Comparison of ENCODE assay signal across 19 cellular contexts in genomic region chr5:112762113-112762810, GRCh38. TPM values are rescaled to one million over a fixed set of nuclear protein-coding genes. Genes with fewer than 3 reads are reported as not detected.
DNase-seq lines count a peak whose midpoint lies in the region; ATAC-seq and TF ChIP-seq lines count a peak whose summit lies in the region.
"Had no signal": no experiment of that assay in that cellular context is flagged by ENCODE, and none has a peak within 500 bp of the region (broad histone marks: within the 10 kb centered on the region; RNA-seq: fewer than 3 reads in every experiment).

No MANE protein-coding gene starts in this region.

- H3K9me3 Mint-ChIP-seq in endodermal cell: no peaks in the 10 kb centered on the region
- H3K9me3 Mint-ChIP-seq: CD4-positive, alpha-beta memory T cell; naive thymus-derived CD8-positive, alpha-beta T cell had no signal

- H3K4me2 ChIP-seq in PC-3 (ENCODE audit: low read length): 0 out of 2 replicates have a peak overlapping the region, but pooled peaks have one; percentile 39
- no peak overlapping the region for H3K4me2 ChIP-seq in osteoblast (ENCODE audit: insufficient read depth, low read length)

- H3K36me3 ChIP-seq in PC-3 (ENCODE audit: low read depth, low read length) (no peaks in the 10 kb centered on the region), endodermal cell (ENCODE audit: control insufficient read depth, insufficient read depth, low read length) (peaks cover 85% of the 10 kb centered on the region), osteoblast (ENCODE audit: insufficient read depth, low read length) (peaks cover 3% of the 10 kb centered on the region), adrenal gland (replicated peaks in 1 of 2) (peaks cover 0 to 12% of the 10 kb centered on the region in 2 donors)

- BruUV-seq in PC-3 (replicated peaks; lab: Mats Ljungman, UMichigan): no TSS peak

- 80 to 90% methylated on average over 1 of the region's 1 CpG for WGBS in endodermal cell (ENCODE audit: insufficient coverage in 1 of 2, insufficient read length in 1 of 2), 2 experiments
- WGBS in adrenal gland, 4 donors: 22 to 35% (median 28%) methylated on average over 1 of the region's 1 CpG

- intact Hi-C loops in PC-3 (cut with micrococcal nuclease): loop anchor here (1.0 kb wide), 1 partner anchor 86 kb away; no protein-coding TSS in a partner anchor
- intact Hi-C loops in adrenal gland (cut with DNase I): no loop called here

- H3K27ac ChIP-seq in PC-3 (ENCODE audit: low read length) (no peak overlapping the region), endodermal cell (ENCODE audit: low read depth, low read length) (no peak overlapping the region), osteoblast (ENCODE audit: low read depth, low read length) (no peak overlapping the region), adrenal gland (no peak overlapping the region)
- H3K27ac ChIP-seq: psoas muscle had no signal

- H3K79me2 ChIP-seq in PC-3 (ENCODE audit: low read length) (no peaks in the 10 kb centered on the region), osteoblast (ENCODE audit: insufficient read depth, low read length) (peaks cover 5% of the 10 kb centered on the region)

- no peaks in the 10 kb centered on the region for H3K27me3 Mint-ChIP-seq in endodermal cell (ENCODE audit: insufficient read depth)
- H3K27me3 Mint-ChIP-seq: CD4-positive, alpha-beta memory T cell; naive thymus-derived CD8-positive, alpha-beta T cell had no signal

- H3K9ac ChIP-seq in PC-3 (ENCODE audit: low read length) (no peak overlapping the region), endodermal cell (ENCODE audit: extremely low read depth, low read length, poor library complexity, severe bottlenecking) (no peak overlapping the region)

- CTCF ChIA-PET in PC-3 (lab: Charles Lee): no interaction called here

- ATAC-seq in PC-3: peak; percentile 91
- no peak for ATAC-seq in HG02938 (IDR thresholded peaks at IDR 0.05; ENCODE audit: unreplicated experiment)
- ATAC-seq: naive thymus-derived CD8-positive, alpha-beta T cell; psoas muscle had no signal

- TF ChIP-seq CTCF in PC-3 (conservative IDR thresholded peaks at IDR 0.05; ENCODE audit: low read depth, low read length) (no peak), endodermal cell (conservative IDR thresholded peaks at IDR 0.05) (no peak), osteoblast (IDR thresholded peaks at IDR 0.05; ENCODE audit: extremely low read depth, low read depth, low read length) (no peak), adrenal gland (IDR thresholded peaks at IDR 0.05) (no peak)

- H3K27me3 ChIP-seq in PC-3 (ENCODE audit: low read length) (no peaks in the 10 kb centered on the region), endodermal cell (ENCODE audit: control insufficient read depth, insufficient read depth, low read length, poor library complexity, severe bottlenecking) (no peaks in the 10 kb centered on the region), osteoblast (ENCODE audit: insufficient read depth, low read length) (no peaks in the 10 kb centered on the region), adrenal gland (no peaks in the 10 kb centered on the region)

- no peak overlapping the region for H2AFZ ChIP-seq in PC-3 (ENCODE audit: low read length)
- no peak overlapping the region for H2AFZ ChIP-seq in osteoblast (ENCODE audit: low read length)

- no peaks in the 10 kb centered on the region for H4K20me1 ChIP-seq in PC-3 (ENCODE audit: low read length)
- H4K20me1 ChIP-seq in osteoblast (ENCODE audit: insufficient read depth, low read length): no peaks in the 10 kb centered on the region

- H3K4me1 ChIP-seq in PC-3 (ENCODE audit: insufficient read depth, low read length) (peaks cover 22% of the 10 kb centered on the region), endodermal cell (ENCODE audit: control insufficient read depth, insufficient read depth, low read length) (no peaks in the 10 kb centered on the region), osteoblast (ENCODE audit: insufficient read depth, low read length) (peaks cover 13% of the 10 kb centered on the region), adrenal gland (replicated peaks in 1 of 2) (peaks cover 0 to 3% of the 10 kb centered on the region in 2 donors)

- no peaks in the 10 kb centered on the region for H3K9me2 ChIP-seq in PC-3 (replicated peaks; ENCODE audit: low read length)

- H3K36me3 Mint-ChIP-seq in endodermal cell (ENCODE audit: low read depth): peaks cover 56% of the 10 kb centered on the region

- no peaks in the 10 kb centered on the region for H3K9me3 ChIP-seq in PC-3 (ENCODE audit: low read length)
- peaks cover 29% of the 10 kb centered on the region for H3K9me3 ChIP-seq in endodermal cell (ENCODE audit: control insufficient read depth, low read length)
- H3K9me3 ChIP-seq in osteoblast (ENCODE audit: low read depth, low read length): no peaks in the 10 kb centered on the region
- H3K9me3 ChIP-seq in adrenal gland (replicated peaks in 1 of 3): no peaks in the 10 kb centered on the region
- H3K9me3 ChIP-seq: psoas muscle had no signal

- POLR2A ChIA-PET in PC-3 (lab: Charles Lee; ENCODE audit: unreplicated experiment): no interaction called here

- no peak overlapping the region for H3K27ac Mint-ChIP-seq in endodermal cell

- H3K4me1 Mint-ChIP-seq in endodermal cell: no peaks in the 10 kb centered on the region

- TF ChIP-seq POLR2A in adrenal gland (IDR thresholded peaks at IDR 0.05): no peak

- H3K4me3 ChIP-seq in PC-3 (ENCODE audit: low read length): no peak overlapping the region
- H3K4me3 ChIP-seq in endodermal cell (ENCODE audit: low read length): peak overlapping the region; percentile 32
- H3K4me3 ChIP-seq in osteoblast (ENCODE audit: insufficient read depth, low read length): no peak overlapping the region
- H3K4me3 ChIP-seq in adrenal gland: no peak overlapping the region
- H3K4me3 ChIP-seq: psoas muscle had no signal

- no peaks in the 10 kb centered on the region for H3F3A ChIP-seq in PC-3 (ENCODE audit: low read length, unreplicated experiment)

- DNase-seq in GM04504 (ENCODE audit: low read depth) (peak; percentile 33), PC-3 (peak; percentile 68), endodermal cell (no peak), osteoblast (ENCODE audit: insufficient read length, low spot score, missing footprints) (peak; percentile 50), adrenal gland (no peak), SKM-1 (lab: John Stamatoyannopoulos, UW; ENCODE audit: unreplicated experiment) (no peak)
- no peak for DNase-seq in stimulated activated CD4-positive, alpha-beta T cell treated with anti-CD3 and anti-CD28 coated beads, Interleukin-4, amount 100 ng/mL, for 4 hours
- DNase-seq: activated CD4-positive, alpha-beta T cell treated with anti-CD3 and anti-CD28 coated beads, Interleukin-2, amount 50 U/mL, for 1 hour; activated naive CD4-positive, alpha-beta T cell treated with anti-CD3 and anti-CD28 coated beads, Interleukin-2, amount 50 U/mL, for 16 hours; activated T-cell treated with anti-CD3 and anti-CD28 coated beads for 4 hours; CD4-positive, alpha-beta memory T cell; central memory CD4-positive, alpha-beta T cell; naive thymus-derived CD8-positive, alpha-beta T cell; NCI-H1694 treated with DMSO at 0.1 percent for 48 hours; psoas muscle; stimulated activated CD4-positive, alpha-beta T cell treated with anti-CD3 and anti-CD28 coated beads, Interleukin-12 subunit alpha, Interleukin-12 subunit beta, amount 100 ng/mL, for 4 hours; stimulated activated naive CD4-positive, alpha-beta T cell treated with Interleukin-2 at 50 U/mL for 16 hours; trophoblast cell had no signal

- H3K4me3 Mint-ChIP-seq in endodermal cell: no peak overlapping the region
- H3K4me3 Mint-ChIP-seq: CD4-positive, alpha-beta memory T cell; naive thymus-derived CD8-positive, alpha-beta T cell had no signal

RNA-seq across cellular contexts. Expression of gene APC, which starts 24.6 kb away (rescaled TPM):
- total RNA-seq in PC-3 (2014; rRNA removed): 31.0 and 31.7 TPM in 2 replicates
- total RNA-seq in endodermal cell: 10 to 100 TPM; 66.3 to 87.6 TPM
- polyA plus RNA-seq in endodermal cell (2013, experiment 1 of 2): 26.3 TPM
- 33.6 TPM for polyA plus RNA-seq in endodermal cell (2013, experiment 2 of 2)
- 65.7 and 67.0 TPM in 2 replicates for total RNA-seq in osteoblast
- total RNA-seq in adrenal gland: 10 to 100 TPM; 28.7 to 78.1 (median 38.7) TPM
- 10 to 100 TPM in 1 of 3 donors, 1 to 10 TPM in 2; 2.5 to 19.6 (median 6.0) TPM for polyA plus RNA-seq in adrenal gland

Comparison
In these comparisons a context has a peak if more than half of its experiments do, and no peak if none do; other contexts are left out.
1. DNase-seq: peak in GM04504 (single experiment), PC-3 (single experiment) and osteoblast (single experiment); none in endodermal cell (single experiment), adrenal gland (0 of 7), stimulated activated CD4-positive, alpha-beta T cell treated with anti-CD3 and anti-CD28 coated beads, Interleukin-4, amount 100 ng/mL, for 4 hours (0 of 2) and SKM-1 (single experiment).